Comparison of ENCODE assay signal across 8 cellular contexts in the genomic region with DNA sequence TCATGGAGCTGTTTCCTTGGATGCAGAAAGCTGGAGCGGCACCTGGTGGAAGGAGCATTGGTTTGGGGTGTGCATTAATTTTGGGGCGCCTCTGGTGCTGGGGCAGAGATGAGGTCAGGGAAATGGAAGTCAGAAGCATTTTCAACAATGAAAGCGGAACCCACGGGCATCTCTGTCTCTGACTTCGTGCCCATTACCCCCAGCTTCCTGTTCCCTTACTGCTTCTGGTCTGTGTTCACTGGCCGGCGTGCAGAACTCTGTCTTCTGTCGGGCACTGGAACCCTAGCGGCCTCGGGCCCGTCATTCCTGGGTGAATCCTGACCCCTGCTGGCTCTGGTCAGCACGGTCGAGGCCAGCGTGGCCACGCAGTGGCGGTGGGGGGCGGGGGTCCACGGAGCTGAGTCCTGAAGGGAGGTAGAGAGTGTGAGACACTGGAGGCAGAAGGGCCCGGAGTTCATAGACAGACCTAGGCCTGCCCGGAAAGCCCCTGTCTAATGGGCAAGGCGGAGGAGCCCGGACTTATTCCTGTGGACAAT. TPM values are rescaled to one million over a fixed set of nuclear protein-coding genes. Genes with fewer than 3 reads are reported as not detected.
A peak's percentile ranks its signal among the peaks of the same experiment; 100 is the strongest.
DNase-seq lines count a peak whose midpoint lies in the region; ATAC-seq and TF ChIP-seq lines count a peak whose summit lies in the region.

No MANE protein-coding gene starts in this region.

- no peaks in the 10 kb centered on the region for H3K36me3 ChIP-seq in adipocyte (ENCODE audit: control insufficient read depth, insufficient read depth, low read length, severe bottlenecking)
- no peaks in the 10 kb centered on the region for H3K36me3 ChIP-seq in hepatocyte (replicated peaks; ENCODE audit: insufficient read depth, low read depth)
- H3K36me3 ChIP-seq in sigmoid colon: no peaks in the 10 kb centered on the region

- intact Hi-C loops in sigmoid colon (cut with DNase I): loop anchor here (2.0 to 5.0 kb wide), 2 partner anchors 79 to 159 kb away; a partner anchor contains a TSS

- peak; percentile 73 for TF ChIP-seq CTCF in LNCAP (IDR thresholded peaks at IDR 0.05)
- peak; percentile 66 for TF ChIP-seq CTCF in hepatocyte (IDR thresholded peaks at IDR 0.05; ENCODE audit: poor library complexity)
- TF ChIP-seq CTCF in sigmoid colon (IDR thresholded peaks at IDR 0.05): peak; percentile 47 to 74 (median 58)

- no peaks in the 10 kb centered on the region for H3K4me1 ChIP-seq in adipocyte (ENCODE audit: control insufficient read depth, insufficient read depth, low read length)
- H3K4me1 ChIP-seq in hepatocyte (ENCODE audit: insufficient read depth): no peaks in the 10 kb centered on the region
- H3K4me1 ChIP-seq in sigmoid colon: peaks cover 0 to 8% (median 0%) of the 10 kb centered on the region in 4 donors

- no peak overlapping the region for H2AFZ ChIP-seq in hepatocyte

- DNase-seq in ELF-1 (ENCODE audit: low read depth, low spot score): peak; percentile 79
- DNase-seq in adipocyte (ENCODE audit: low read depth): peak; percentile 73
- peak; percentile 71 for DNase-seq in hepatocyte (ENCODE audit: low spot score)
- DNase-seq in sigmoid colon: peak; percentile 85
- DNase-seq in stimulated activated CD4-positive, alpha-beta T cell treated with anti-CD3 and anti-CD28 coated beads, Interleukin-2, amount 100 ng/mL, for 48 hours: no peak

- ATAC-seq in HG03378 (IDR thresholded peaks at IDR 0.05; ENCODE audit: unreplicated experiment) (no peak), GM18868 (IDR thresholded peaks at IDR 0.05; ENCODE audit: unreplicated experiment) (no peak)

- peak overlapping the region; percentile 46 for H3K4me2 ChIP-seq in hepatocyte

- peaks cover 8% of the 10 kb centered on the region for H3K9me3 ChIP-seq in adipocyte (ENCODE audit: control insufficient read depth, low read length)
- H3K9me3 ChIP-seq in hepatocyte (ENCODE audit: low read depth): no peaks in the 10 kb centered on the region
- H3K9me3 ChIP-seq in sigmoid colon: peaks cover 0 to 6% (median 2%) of the 10 kb centered on the region in 4 donors

- no peaks in the 10 kb centered on the region for H3K9me2 ChIP-seq in hepatocyte (replicated peaks; ENCODE audit: insufficient read depth)

- TF ChIP-seq EP300 in sigmoid colon (IDR thresholded peaks at IDR 0.05): no peak

- H3K4me3 ChIP-seq in adipocyte (ENCODE audit: low read length) (no peak overlapping the region), hepatocyte (no peak overlapping the region), sigmoid colon (no peak overlapping the region)

- H3K9ac ChIP-seq in adipocyte (ENCODE audit: low read length): no peak overlapping the region

- WGBS in hepatocyte (ENCODE audit: low lambda C conversion rate, missing lambda C conversion rate): 35% methylated on average over 20 of the region's 22 CpGs
- 33 to 39% methylated on average over 22 of the region's 22 CpGs for WGBS in sigmoid colon, 2 donors

- no peaks in the 10 kb centered on the region for H3K79me2 ChIP-seq in hepatocyte

- H3K27me3 ChIP-seq in adipocyte (replicated peaks; ENCODE audit: control insufficient read depth, insufficient read depth, low read length) (peaks cover 5% of the 10 kb centered on the region), hepatocyte (peaks cover 5% of the 10 kb centered on the region), sigmoid colon (peaks cover 13 to 29% (median 25%) of the 10 kb centered on the region in 3 donors)

- no peak for TF ChIP-seq POLR2A in sigmoid colon (IDR thresholded peaks at IDR 0.05)

- H4K20me1 ChIP-seq in hepatocyte (ENCODE audit: insufficient read depth, poor library complexity, severe bottlenecking): no peaks in the 10 kb centered on the region

- no peak overlapping the region for H3K27ac ChIP-seq in hepatocyte
- no peak overlapping the region for H3K27ac ChIP-seq in sigmoid colon

RNA-seq across cellular contexts. Expression of a gene that starts 7.9 kb away (rescaled TPM):
- total RNA-seq in hepatocyte (not detected in 2 replicates), sigmoid colon (under 1 TPM in 1 of 4 donors, not detected in 3; 0.14 TPM)
- polyA plus RNA-seq in hepatocyte (not detected in 2 replicates), sigmoid colon (under 1 TPM in 1 of 3 donors, not detected in 2; 0.70 TPM)

RNA-seq across cellular contexts. Expression of a gene that starts 12.5 kb away (rescaled TPM):
- 162 and 190 TPM in 2 replicates for total RNA-seq in hepatocyte
- polyA plus RNA-seq in hepatocyte: 150 and 151 TPM in 2 replicates
- 100 to 1,000 TPM in 2 of 4 donors, 10 to 100 TPM in 2; 51.5 to 139 (median 100) TPM for total RNA-seq in sigmoid colon
- polyA plus RNA-seq in sigmoid colon: 100 to 1,000 TPM; 234 to 427 (median 235) TPM

RNA-seq across cellular contexts. Expression of a gene that starts 12.6 kb away (rescaled TPM):
- total RNA-seq in hepatocyte (27.4 and 40.9 TPM in 2 replicates), sigmoid colon (10 to 100 TPM; 14.6 to 47.4 (median 24.0) TPM)
- polyA plus RNA-seq in hepatocyte (87.7 and 135 TPM in 2 replicates), sigmoid colon (100 to 1,000 TPM in 1 of 3 donors, 10 to 100 TPM in 1, 1 to 10 TPM in 1; 6.0 to 145 (median 12.0) TPM)

RNA-seq across cellular contexts. Expression of a gene that starts 33.9 kb away (rescaled TPM):
- total RNA-seq in hepatocyte (not detected in 2 replicates), sigmoid colon (under 1 TPM; 0.41 to 0.82 (median 0.63) TPM)
- polyA plus RNA-seq in hepatocyte (0.15 and 0.57 TPM in 2 replicates), sigmoid colon (under 1 TPM; under 0.01 to 0.74 (median 0.46) TPM)

RNA-seq across cellular contexts. Expression of a gene that starts 44.2 kb away (rescaled TPM):
- 0.23 TPM in 1 of 2 replicates, not detected in the other for total RNA-seq in hepatocyte
- not detected in 2 replicates for polyA plus RNA-seq in hepatocyte
- total RNA-seq in sigmoid colon: under 1 TPM in 3 of 4 donors, not detected in 1; 0.16 to 0.68 (median 0.28) TPM
- polyA plus RNA-seq in sigmoid colon: under 1 TPM in 1 of 3 donors, not detected in 2; 0.26 TPM

Comparison
In these comparisons a context has a peak if more than half of its experiments do, and no peak if none do; other contexts are left out.
1. DNase-seq: peak in ELF-1 (single experiment), adipocyte (single experiment), hepatocyte (single experiment) and sigmoid colon (single experiment); none in stimulated activated CD4-positive, alpha-beta T cell treated with anti-CD3 and anti-CD28 coated beads, Interleukin-2, amount 100 ng/mL, for 48 hours (0 of 2).
2. Peak in every context shown above with its lines, with median percentiles within 50 percentile points of each other: CTCF ChIP-seq.